In genomic region chr6:127489248-127489647, GRCh38 we compare ENCODE assay signal across 33 cellular contexts. TPM values are rescaled to one million over a fixed set of nuclear protein-coding genes. Genes with fewer than 3 reads are reported as not detected.
A peak's percentile ranks its signal among the peaks of the same experiment; 100 is the strongest.
DNase-seq lines count a peak whose midpoint lies in the region; ATAC-seq, FAIRE-seq and TF ChIP-seq lines count a peak whose summit lies in the region.
"Had no signal": no experiment of that assay in that cellular context is flagged by ENCODE, and none has a peak within 500 bp of the region (broad histone marks: within the 10 kb centered on the region; RNA-seq: fewer than 3 reads in every experiment).

No MANE protein-coding gene starts in this region.

- TF ChIP-seq EP300 in HepG2 (IDR thresholded peaks at IDR 0.05; ENCODE audit: low read depth in 2 of 2, low read length in 2 of 2) (no peak), HepG2 (CRISPR knock-in tag; IDR thresholded peaks at IDR 0.05; ENCODE audit: borderline replicate concordance) (no peak)

- no TSS peak for BruUV-seq in HepG2 (replicated peaks; lab: Mats Ljungman, UMichigan)

- ATAC-seq in activated naive CD8-positive, alpha-beta T cell treated with anti-CD3 and anti-CD28 coated beads, Interleukin-2, amount 10 ng/mL, durations not matched to agents 7 days and 5 days (ENCODE audit: low read depth) = no peak
- no peak for ATAC-seq in activated naive CD8-positive, alpha-beta T cell treated with anti-CD3 and anti-CD28 coated beads, Interleukin-2, amount 50 U/mL, for 24 hours
- no peak for ATAC-seq in HepG2
- ATAC-seq in GM19023 (IDR thresholded peaks at IDR 0.05; ENCODE audit: unreplicated experiment) = no peak
- ATAC-seq: A549; CD8-positive, alpha-beta T cell had no signal

- in situ Hi-C loops in HepG2 (cut with HindIII; ENCODE audit: extremely low pct_ligation_motif_present, low pct_unique_long_range_greater_than_20kb) = no loop called here

- no peak overlapping the region for H3K4me3 ChIP-seq in HepG2 (replicated peaks in 1 of 3; ENCODE audit: insufficient read depth in 1 of 3, low read depth in 2 of 3, low read length in 3 of 3)
- H3K4me3 ChIP-seq: A549; BLaER1; BLaER1 treated with 17β-estradiol and CSF1 and Interleukin-3, amounts not matched to agents 10 nM and 100 nM had no signal

- H3K36me3 Mint-ChIP-seq in activated naive CD8-positive, alpha-beta T cell treated with anti-CD3 and anti-CD28 coated beads, Interleukin-2, amount 10 ng/mL, durations not matched to agents 7 days and 5 days = peaks cover 50% of the 10 kb centered on the region
- H3K36me3 Mint-ChIP-seq in activated naive CD8-positive, alpha-beta T cell treated with anti-CD3 and anti-CD28 coated beads, Interleukin-2, amount 50 U/mL, for 24 hours (ENCODE audit: low read depth) = peaks cover 6% of the 10 kb centered on the region
- H3K36me3 Mint-ChIP-seq: CD14-positive monocyte; CD8-positive, alpha-beta T cell had no signal

- peak overlapping the region; percentile 18 for H3K4me3 Mint-ChIP-seq in activated naive CD8-positive, alpha-beta T cell treated with anti-CD3 and anti-CD28 coated beads, Interleukin-2, amount 10 ng/mL, durations not matched to agents 7 days and 5 days
- no peak overlapping the region for H3K4me3 Mint-ChIP-seq in activated naive CD8-positive, alpha-beta T cell treated with anti-CD3 and anti-CD28 coated beads, Interleukin-2, amount 50 U/mL, for 24 hours
- H3K4me3 Mint-ChIP-seq: B cell; CD14-positive monocyte; CD4-positive, alpha-beta memory T cell; CD4-positive, alpha-beta T cell; CD4-positive, CD25-positive, alpha-beta regulatory T cell; CD8-positive, alpha-beta memory T cell; CD8-positive, alpha-beta T cell had no signal

- peak overlapping the region; percentile 33 for H3K27ac Mint-ChIP-seq in activated naive CD8-positive, alpha-beta T cell treated with anti-CD3 and anti-CD28 coated beads, Interleukin-2, amount 10 ng/mL, durations not matched to agents 7 days and 5 days
- H3K27ac Mint-ChIP-seq in activated naive CD8-positive, alpha-beta T cell treated with anti-CD3 and anti-CD28 coated beads, Interleukin-2, amount 50 U/mL, for 24 hours = no peak overlapping the region
- H3K27ac Mint-ChIP-seq: B cell; CD14-positive monocyte; CD4-positive, alpha-beta T cell; CD4-positive, CD25-positive, alpha-beta regulatory T cell; CD8-positive, alpha-beta memory T cell; CD8-positive, alpha-beta T cell had no signal

- no peak overlapping the region for H3K4me2 ChIP-seq in HepG2 (ENCODE audit: low read depth, low read length)
- H3K4me2 ChIP-seq: A549; BLaER1; BLaER1 treated with 17β-estradiol and CSF1 and Interleukin-3, amounts not matched to agents 10 nM and 100 nM had no signal

- H4K20me1 ChIP-seq in HepG2 (ENCODE audit: insufficient read depth, low read length) = no peaks in the 10 kb centered on the region
- H4K20me1 ChIP-seq: BLaER1; BLaER1 treated with 17β-estradiol and CSF1 and Interleukin-3, amounts not matched to agents 10 nM and 100 nM had no signal

- POLR2A ChIA-PET in activated naive CD8-positive, alpha-beta T cell treated with anti-CD3 and anti-CD28 coated beads, Interleukin-2, amount 10 ng/mL, durations not matched to agents 7 days and 5 days (lab: Charles Lee) = no interaction called here
- POLR2A ChIA-PET in HepG2 (lab: Yijun Ruan, JAX) = no interaction called here

- no peaks in the 10 kb centered on the region for H3K9me3 ChIP-seq in HepG2 (ENCODE audit: low read length)
- H3K9me3 ChIP-seq: A549, BE2C, Caco-2 had no signal

- CTCF ChIA-PET in HepG2 (lab: Yijun Ruan, JAX; ENCODE audit: low intra/inter-chr PET ratio, low total read pairs) = no interaction called here

- no peaks in the 10 kb centered on the region for H3K36me3 ChIP-seq in HepG2 (replicated peaks in 1 of 2; ENCODE audit: control insufficient read depth in 1 of 2, insufficient read depth in 2 of 2, low read length in 2 of 2)
- H3K36me3 ChIP-seq: BLaER1; BLaER1 treated with 17β-estradiol and CSF1 and Interleukin-3, amounts not matched to agents 10 nM and 100 nM had no signal

- TF ChIP-seq CTCF in HepG2 (CRISPR knock-in tag; IDR thresholded peaks at IDR 0.05) = no peak

- peaks cover 9% of the 10 kb centered on the region for H3K4me1 ChIP-seq in HepG2 (ENCODE audit: insufficient read depth, low read length)
- H3K4me1 ChIP-seq: BE2C had no signal

- TF ChIP-seq RAD21 in HepG2 (CRISPR knock-in tag; IDR thresholded peaks at IDR 0.05) = no peak

- H3K27me3 Mint-ChIP-seq in activated naive CD8-positive, alpha-beta T cell treated with anti-CD3 and anti-CD28 coated beads, Interleukin-2, amount 10 ng/mL, durations not matched to agents 7 days and 5 days = no peaks in the 10 kb centered on the region
- no peaks in the 10 kb centered on the region for H3K27me3 Mint-ChIP-seq in activated naive CD8-positive, alpha-beta T cell treated with anti-CD3 and anti-CD28 coated beads, Interleukin-2, amount 50 U/mL, for 24 hours
- H3K27me3 Mint-ChIP-seq: CD4-positive, alpha-beta memory T cell; CD4-positive, alpha-beta T cell; CD4-positive, CD25-positive, alpha-beta regulatory T cell; CD8-positive, alpha-beta memory T cell had no signal

- TF ChIP-seq POLR2A in HepG2 (IDR thresholded peaks at IDR 0.05; ENCODE audit: insufficient read depth in 1 of 2, low read depth in 2 of 2, low read length in 2 of 2) = no peak

- H3K9ac ChIP-seq in HepG2 (ENCODE audit: insufficient read depth, low read depth, low read length) = no peak overlapping the region
- H3K9ac ChIP-seq: BLaER1; BLaER1 treated with 17β-estradiol and CSF1 and Interleukin-3, amounts not matched to agents 10 nM and 100 nM had no signal

- 3% methylated on average over 1 of the region's 1 CpG for WGBS in HepG2 (ENCODE audit: low lambda C conversion rate)

- H3K79me2 ChIP-seq in HepG2 (ENCODE audit: insufficient read depth, low read length) = no peaks in the 10 kb centered on the region

- intact Hi-C loops in HepG2 (cut with micrococcal nuclease; ENCODE audit: unreplicated experiment) = no loop called here

- no peak for DNase-seq in activated naive CD8-positive, alpha-beta T cell treated with anti-CD3 and anti-CD28 coated beads, Interleukin-2, amount 10 ng/mL, durations not matched to agents 7 days and 5 days
- DNase-seq in activated naive CD8-positive, alpha-beta T cell treated with anti-CD3 and anti-CD28 coated beads, Interleukin-2, amount 50 U/mL, for 24 hours = no peak
- DNase-seq in HepG2 (ENCODE audit: low spot score) = no peak
- DNase-seq: 8988T; ACHN; AML-193; BE2C; C1 segment of cervical spinal cord; Caco-2; Calu3; CD4-positive, alpha-beta memory T cell; CD4-positive, alpha-beta T cell; CD8-positive, alpha-beta memory T cell; CD8-positive, alpha-beta T cell; COR-L47; DMS 273 treated with DMSO at 0.1 percent for 48 hours; DMS153; DMS53; DMS79; DMS79 treated with DMSO at 0.1 percent for 48 hours; DND-41; EL had no signal

- H3K9me3 Mint-ChIP-seq in activated naive CD8-positive, alpha-beta T cell treated with anti-CD3 and anti-CD28 coated beads, Interleukin-2, amount 10 ng/mL, durations not matched to agents 7 days and 5 days = peaks cover 7% of the 10 kb centered on the region
- H3K9me3 Mint-ChIP-seq in activated naive CD8-positive, alpha-beta T cell treated with anti-CD3 and anti-CD28 coated beads, Interleukin-2, amount 50 U/mL, for 24 hours = peaks cover 4% of the 10 kb centered on the region
- H3K9me3 Mint-ChIP-seq: CD4-positive, alpha-beta memory T cell; CD4-positive, alpha-beta T cell; CD8-positive, alpha-beta memory T cell; CD8-positive, alpha-beta T cell had no signal

- no peak overlapping the region for H2AFZ ChIP-seq in HepG2 (ENCODE audit: low read length)

- no peak overlapping the region for H3K27ac ChIP-seq in HepG2 (ENCODE audit: extremely low read length, insufficient read depth, low read length)
- H3K27ac ChIP-seq: 22Rv1; A549; BLaER1; BLaER1 treated with 17β-estradiol and CSF1 and Interleukin-3, amounts not matched to agents 10 nM and 100 nM; C4-2B had no signal

- H3K4me1 Mint-ChIP-seq in activated naive CD8-positive, alpha-beta T cell treated with anti-CD3 and anti-CD28 coated beads, Interleukin-2, amount 10 ng/mL, durations not matched to agents 7 days and 5 days = peaks cover 39% of the 10 kb centered on the region
- H3K4me1 Mint-ChIP-seq in activated naive CD8-positive, alpha-beta T cell treated with anti-CD3 and anti-CD28 coated beads, Interleukin-2, amount 50 U/mL, for 24 hours = peaks cover 14% of the 10 kb centered on the region

- FAIRE-seq in HepG2 (lab: Jason Lieb, UNC) = no peak
- FAIRE-seq: A204.1, A549, D721Med had no signal

- no peaks in the 10 kb centered on the region for H3K27me3 ChIP-seq in HepG2 (ENCODE audit: control insufficient read depth in 1 of 2, insufficient read depth in 2 of 2, low read length in 2 of 2)
- H3K27me3 ChIP-seq: BE2C; BLaER1; BLaER1 treated with 17β-estradiol and CSF1 and Interleukin-3, amounts not matched to agents 10 nM and 100 nM had no signal

TF ChIP-seq in HepG2, 621 proteins besides CTCF, POLR2A, EP300 and RAD21:
- TF ChIP-seq TOE1 (CRISPR knock-in tag; IDR thresholded peaks at IDR 0.05) (no peak), CREB1 (IDR thresholded peaks at IDR 0.05) (peak; percentile 73), CREB1 (CRISPR knock-in tag; IDR thresholded peaks at IDR 0.05) (no peak)

RNA-seq across cellular contexts. Expression of gene KIAA0408, which starts 30.1 kb away (rescaled TPM):
- 1 to 10 TPM; 3.1 to 3.5 TPM for total RNA-seq in activated naive CD8-positive, alpha-beta T cell treated with anti-CD3 and anti-CD28 coated beads, Interleukin-2, amount 10 ng/mL, durations not matched to agents 7 days and 5 days
- not detected in 2 replicates for total RNA-seq in HepG2 (2016; rRNA removed; fragmentation: Illumina TruSeq; extraction: Trizol)
- total RNA-seq in HepG2 (2016; cell fraction: cytosol; rRNA removed; fragmentation: Illumina TruSeq; extraction: Trizol; ENCODE audit: low read depth) = not detected in 2 replicates
- total RNA-seq in HepG2 (2016; cell fraction: insoluble cytoplasmic fraction; rRNA removed; fragmentation: Illumina TruSeq; extraction: Trizol) = not detected in 2 replicates
- not detected in 2 replicates for total RNA-seq in HepG2 (2016; cell fraction: membrane; rRNA removed; fragmentation: Illumina TruSeq; extraction: Trizol)
- not detected in 2 replicates for total RNA-seq in HepG2 (2016; cell fraction: nucleus; rRNA removed; fragmentation: Illumina TruSeq; extraction: Trizol)
- polyA plus RNA-seq in HepG2 (2011; rRNA removed) = not detected in 2 replicates
- not detected in 2 replicates for polyA plus RNA-seq in HepG2 (2011; cell fraction: cytosol; rRNA removed)
- polyA plus RNA-seq in HepG2 (2011; cell fraction: nucleus; rRNA removed) = 0.05 TPM in 1 of 2 replicates, not detected in the other
- polyA plus RNA-seq in HepG2 (2012) = not detected in 2 replicates
- polyA plus RNA-seq in HepG2 (2016; cell fraction: cytosol; fragmentation: Illumina TruSeq; extraction: Trizol; ENCODE audit: low read depth) = not detected in 2 replicates
- polyA plus RNA-seq in HepG2 (2016; cell fraction: insoluble cytoplasmic fraction; fragmentation: Illumina TruSeq; extraction: Trizol; ENCODE audit: low read depth) = not detected in 2 replicates
- not detected in 2 replicates for polyA plus RNA-seq in HepG2 (2016; cell fraction: membrane; fragmentation: Illumina TruSeq; extraction: Trizol; ENCODE audit: low read depth)
- not detected in 2 replicates for polyA plus RNA-seq in HepG2 (2016; cell fraction: nucleus; fragmentation: Illumina TruSeq; extraction: Trizol; ENCODE audit: insufficient read depth, low read depth)
- polyA minus RNA-seq in HepG2 (2011; rRNA and poly(A)+ RNA removed; ENCODE audit: low replicate concordance) = not detected in 2 replicates
- not detected in 2 replicates for polyA minus RNA-seq in HepG2 (2011; cell fraction: cytosol; rRNA and poly(A)+ RNA removed)
- polyA minus RNA-seq in HepG2 (2011; cell fraction: nucleus; rRNA and poly(A)+ RNA removed) = not detected in 2 replicates
- total RNA-seq: Caco-2 had no signal
- polyA plus RNA-seq: CD14-positive monocyte had no signal
